ENCODE assay signal across 8 cellular contexts in the genomic region with DNA sequence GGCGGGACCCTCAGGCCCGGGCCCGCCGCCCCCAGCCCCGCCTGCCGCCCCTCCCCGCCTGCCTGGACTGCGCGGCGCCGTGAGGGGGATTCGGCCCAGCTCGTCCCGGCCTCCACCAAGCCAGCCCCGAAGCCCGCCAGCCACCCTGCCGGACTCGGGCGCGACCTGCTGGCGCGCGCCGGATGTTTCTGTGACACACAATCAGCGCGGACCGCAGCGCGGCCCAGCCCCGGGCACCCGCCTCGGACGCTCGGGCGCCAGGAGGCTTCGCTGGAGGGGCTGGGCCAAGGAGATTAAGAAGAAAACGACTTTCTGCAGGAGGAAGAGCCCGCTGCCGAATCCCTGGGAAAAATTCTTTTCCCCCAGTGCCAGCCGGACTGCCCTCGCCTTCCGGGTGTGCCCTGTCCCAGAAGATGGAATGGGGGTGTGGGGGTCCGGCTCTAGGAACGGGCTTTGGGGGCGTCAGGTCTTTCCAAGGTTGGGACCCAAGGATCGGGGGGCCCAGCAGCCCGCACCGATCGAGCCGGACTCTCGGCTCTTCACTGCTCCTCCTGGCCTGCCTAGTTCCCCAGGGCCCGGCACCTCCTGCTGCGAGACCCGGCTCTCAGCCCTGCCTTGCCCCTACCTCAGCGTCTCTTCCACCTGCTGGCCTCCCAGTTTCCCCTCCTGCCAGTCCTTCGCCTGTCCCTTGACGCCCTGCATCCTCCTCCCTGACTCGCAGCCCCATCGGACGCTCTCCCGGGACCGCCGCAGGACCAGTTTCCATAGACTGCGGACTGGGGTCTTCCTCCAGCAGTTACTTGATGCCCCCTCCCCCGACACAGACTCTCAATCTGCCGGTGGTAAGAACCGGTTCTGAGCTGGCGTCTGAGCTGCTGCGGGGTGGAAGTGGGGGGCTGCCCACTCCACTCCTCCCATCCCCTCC.
DNase-seq lines count a peak whose midpoint lies in the region; TF ChIP-seq lines count a peak whose summit lies in the region.

No MANE protein-coding gene starts in this region.

- H3K79me2 ChIP-seq in mammary epithelial cell (ENCODE audit: insufficient read depth, low read length): no peaks in the 10 kb centered on the region

- H3K27me3 ChIP-seq in mammary epithelial cell (ENCODE audit: insufficient read depth, low read length) (peaks cover 56% of the 10 kb centered on the region), vagina (peaks cover 24% of the 10 kb centered on the region)

- no peaks in the 10 kb centered on the region for H3K36me3 ChIP-seq in mammary epithelial cell (ENCODE audit: insufficient read depth, low read length)
- no peaks in the 10 kb centered on the region for H3K36me3 ChIP-seq in vagina

- no peak for TF ChIP-seq CTCF in mammary epithelial cell (conservative IDR thresholded peaks at IDR 0.05 in 1 of 2, IDR thresholded peaks at IDR 0.05 in 1 of 2; ENCODE audit: extremely low read depth in 1 of 2, insufficient read depth in 1 of 2, low read depth in 1 of 2, low read length in 2 of 2)
- TF ChIP-seq CTCF in vagina (IDR thresholded peaks at IDR 0.05): no peak

- DNase-seq in NOMO-1 (lab: John Stamatoyannopoulos, UW; ENCODE audit: unreplicated experiment in 2 of 2) (peak; percentile 28 to 47), NOMO-1 treated with dmso at 0.1 percent for 144 hours (lab: John Stamatoyannopoulos, UW; ENCODE audit: unreplicated experiment) (no peak), RPMI7951 (ENCODE audit: low read depth) (peak; percentile 21), mammary epithelial cell (peak; percentile 3), mesenteric fat pad (ENCODE audit: low spot score) (peak; percentile 88), vagina (ENCODE audit: extremely low spot score in 2 of 2) (no peak), epidermal melanocyte (ENCODE audit: insufficient read length, low spot score) (no peak), posterior vena cava (ENCODE audit: low spot score) (no peak)

- no TSS peak for BruUV-seq in mammary epithelial cell (replicated peaks; lab: Mats Ljungman, UMichigan)

- H3K4me2 ChIP-seq in mammary epithelial cell (ENCODE audit: insufficient read depth, low read depth, low read length): peak overlapping the region; percentile 72

- TF ChIP-seq POLR2A in vagina (IDR thresholded peaks at IDR 0.05): no peak

- intact Hi-C loops in mammary epithelial cell (cut with micrococcal nuclease): loop anchor here (5.0 kb wide), 2 partner anchors 86 to 266 kb away; no protein-coding TSS in a partner anchor
- intact Hi-C loops in vagina (cut with DNase I): no loop called here
- intact Hi-C loops in posterior vena cava (cut with DNase I): no loop called here

- in situ Hi-C loops in mammary epithelial cell (cut with MboI; ENCODE audit: low sequenced_read_pairs in 2 of 2): no loop called here

- CTCF ChIA-PET in mammary epithelial cell (lab: Charles Lee; ENCODE audit: low non-redundant PET): no interaction called here

- H3K27ac ChIP-seq in mammary epithelial cell (ENCODE audit: insufficient read depth, low read depth, low read length) (no peak overlapping the region), vagina (no peak overlapping the region)

- dilution Hi-C loops in mammary epithelial cell (cut with HindIII; ENCODE audit: low sequenced_read_pairs): no loop called here

- H3K9me3 ChIP-seq in mammary epithelial cell (replicated peaks; ENCODE audit: insufficient read depth, low read length): no peaks in the 10 kb centered on the region
- H3K9me3 ChIP-seq in vagina: no peaks in the 10 kb centered on the region

- 0% methylated on average over 3 of the region's 69 CpGs for WGBS in mammary epithelial cell (ENCODE audit: low coverage, missing lambda C conversion rate)

- peaks cover 21% of the 10 kb centered on the region for H3K4me1 ChIP-seq in mammary epithelial cell (ENCODE audit: insufficient read depth, low read length)
- peaks cover 36% of the 10 kb centered on the region for H3K4me1 ChIP-seq in vagina

- H4K20me1 ChIP-seq in mammary epithelial cell (ENCODE audit: insufficient read depth, low read length): no peaks in the 10 kb centered on the region

- no peak overlapping the region for H3K9ac ChIP-seq in mammary epithelial cell (ENCODE audit: insufficient read depth, low read length)

- peak overlapping the region; percentile 2 for H2AFZ ChIP-seq in mammary epithelial cell (ENCODE audit: low read depth, low read length)

- H3K4me3 ChIP-seq in mammary epithelial cell (replicated peaks in 1 of 3; ENCODE audit: insufficient read depth in 1 of 3, low read depth in 2 of 3, low read length in 3 of 3) (no peak overlapping the region), vagina (peak overlapping the region; percentile 32 to 50)

Comparison
In these comparisons a context has a peak if more than half of its experiments do, and no peak if none do; other contexts are left out.
1. DNase-seq: peak in NOMO-1 (2 of 2), RPMI7951 (single experiment), mammary epithelial cell (single experiment) and mesenteric fat pad (single experiment); none in NOMO-1 treated with dmso at 0.1 percent for 144 hours (single experiment), vagina (0 of 2), epidermal melanocyte (single experiment) and posterior vena cava (single experiment).
2. H3K4me3 ChIP-seq: peak in vagina (2 of 2); none in mammary epithelial cell (0 of 3).